Comparison of ENCODE assay signal across 9 cellular contexts in the genomic region with DNA sequence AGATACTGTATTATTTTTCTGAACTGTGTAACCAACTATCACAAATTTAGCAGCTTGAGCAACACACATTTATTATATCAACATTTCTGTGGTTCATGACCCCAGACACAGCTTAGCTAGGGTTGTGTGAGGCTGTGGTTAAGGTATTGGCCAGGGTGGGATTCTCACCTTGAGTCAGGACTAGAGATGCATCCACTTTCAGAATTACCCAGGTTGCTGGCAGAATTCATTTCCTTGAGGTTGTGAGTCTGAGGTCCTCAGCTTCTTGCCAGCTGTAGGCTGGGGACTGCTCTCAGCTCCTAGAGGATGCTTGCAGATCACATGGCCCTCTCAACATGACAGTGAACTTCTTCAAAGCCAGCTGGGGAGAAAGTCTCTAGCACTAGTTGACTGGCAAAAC.
A peak's percentile ranks its signal among the peaks of the same experiment; 100 is the strongest.
DNase-seq lines count a peak whose midpoint lies in the region; ATAC-seq, FAIRE-seq and TF ChIP-seq lines count a peak whose summit lies in the region.
"Had no signal": no experiment of that assay in that cellular context is flagged by ENCODE, and none has a peak within 500 bp of the region (broad histone marks: within the 10 kb centered on the region; RNA-seq: fewer than 3 reads in every experiment).

No MANE protein-coding gene starts in this region.

- intact Hi-C loops in HepG2 (cut with micrococcal nuclease; ENCODE audit: unreplicated experiment) = no loop called here
- intact Hi-C loops in prostate gland (cut with DNase I) = no loop called here

- H2AFZ ChIP-seq in HepG2 (ENCODE audit: low read length) = no peak overlapping the region

- no peaks in the 10 kb centered on the region for H3K36me3 Mint-ChIP-seq in central memory CD8-positive, alpha-beta T cell (ENCODE audit: insufficient read depth)

- H4K20me1 ChIP-seq in HepG2 (ENCODE audit: insufficient read depth, low read length) = no peaks in the 10 kb centered on the region

- no peak overlapping the region for H3K4me2 ChIP-seq in HepG2 (ENCODE audit: low read depth, low read length)

- TF ChIP-seq POLR2A in HepG2 (IDR thresholded peaks at IDR 0.05; ENCODE audit: insufficient read depth in 1 of 2, low read depth in 2 of 2, low read length in 2 of 2) (no peak), prostate gland (IDR thresholded peaks at IDR 0.05) (no peak)

- H3K9me3 ChIP-seq in HepG2 (ENCODE audit: low read length) = no peaks in the 10 kb centered on the region
- no peaks in the 10 kb centered on the region for H3K9me3 ChIP-seq in prostate gland

- H3K27me3 ChIP-seq in HepG2 (ENCODE audit: control insufficient read depth in 1 of 2, insufficient read depth in 2 of 2, low read length in 2 of 2) = no peaks in the 10 kb centered on the region
- no peaks in the 10 kb centered on the region for H3K27me3 ChIP-seq in prostate gland (replicated peaks; ENCODE audit: insufficient read depth)

- H3K4me3 Mint-ChIP-seq in central memory CD8-positive, alpha-beta T cell = no peak overlapping the region

- DNase-seq in central memory CD8-positive, alpha-beta T cell (ENCODE audit: low spot score in 2 of 2) = no peak
- DNase-seq in NCI-H82 (lab: John Stamatoyannopoulos, UW) = no peak
- no peak for DNase-seq in HepG2 (ENCODE audit: low spot score)
- no peak for DNase-seq in prostate gland (ENCODE audit: low spot score)

- TF ChIP-seq EP300 in HepG2 (IDR thresholded peaks at IDR 0.05; ENCODE audit: low read depth in 2 of 2, low read length in 2 of 2) (no peak), HepG2 (CRISPR knock-in tag; IDR thresholded peaks at IDR 0.05; ENCODE audit: borderline replicate concordance) (no peak)

- H3K4me1 Mint-ChIP-seq in central memory CD8-positive, alpha-beta T cell = peaks cover 14% of the 10 kb centered on the region

- H3K4me1 ChIP-seq in HepG2 (ENCODE audit: insufficient read depth, low read length) (no peaks in the 10 kb centered on the region), prostate gland (replicated peaks) (no peaks in the 10 kb centered on the region)

- in situ Hi-C loops in HepG2 (cut with HindIII; ENCODE audit: extremely low pct_ligation_motif_present, low pct_unique_long_range_greater_than_20kb) = no loop called here

- H3K36me3 ChIP-seq in HepG2 (replicated peaks in 1 of 2; ENCODE audit: control insufficient read depth in 1 of 2, insufficient read depth in 2 of 2, low read length in 2 of 2) (no peaks in the 10 kb centered on the region), prostate gland (no peaks in the 10 kb centered on the region)

- POLR2A ChIA-PET in HepG2 (lab: Yijun Ruan, JAX) = no interaction called here

- no peak overlapping the region for H3K4me3 ChIP-seq in HepG2 (replicated peaks in 1 of 3; ENCODE audit: insufficient read depth in 1 of 3, low read depth in 2 of 3, low read length in 3 of 3)
- H3K4me3 ChIP-seq in prostate gland = no peak overlapping the region
- H3K4me3 ChIP-seq: K562 had no signal

- BruUV-seq in HepG2 (replicated peaks; lab: Mats Ljungman, UMichigan) = no TSS peak

- TF ChIP-seq RAD21 in HepG2 (CRISPR knock-in tag; IDR thresholded peaks at IDR 0.05) = no peak

- no peak for TF ChIP-seq CTCF in HepG2 (CRISPR knock-in tag; IDR thresholded peaks at IDR 0.05)
- no peak for TF ChIP-seq CTCF in prostate gland (IDR thresholded peaks at IDR 0.05)

- CTCF ChIA-PET in HepG2 (lab: Yijun Ruan, JAX; ENCODE audit: low intra/inter-chr PET ratio, low total read pairs) = no interaction called here

- H3K27ac ChIP-seq in HepG2 (ENCODE audit: extremely low read length, insufficient read depth, low read length) = no peak overlapping the region
- H3K27ac ChIP-seq in prostate gland = no peak overlapping the region

- FAIRE-seq in HepG2 (lab: Jason Lieb, UNC) = no peak
- FAIRE-seq: G401.6, K562 had no signal

- no peak overlapping the region for H3K9ac ChIP-seq in HepG2 (ENCODE audit: insufficient read depth, low read depth, low read length)

- H3K27ac Mint-ChIP-seq in central memory CD8-positive, alpha-beta T cell (ENCODE audit: low read depth) = peak overlapping the region; percentile 84

- ATAC-seq in GM18858 (IDR thresholded peaks at IDR 0.05; ENCODE audit: unreplicated experiment) (peak; percentile 95), GM19468 (IDR thresholded peaks at IDR 0.05; ENCODE audit: extremely low read depth, unreplicated experiment) (peak; percentile 60), HG03103 (IDR thresholded peaks at IDR 0.05; ENCODE audit: low read depth, unreplicated experiment) (peak; percentile 82), HepG2 (no peak)
- peak; percentile 80 for ATAC-seq in central memory CD8-positive, alpha-beta T cell (replicated peaks; ENCODE audit: extremely low read depth, poor library complexity, severe bottlenecking)
- ATAC-seq: K562 had no signal

- H3K27me3 Mint-ChIP-seq in central memory CD8-positive, alpha-beta T cell = no peaks in the 10 kb centered on the region

- H3K79me2 ChIP-seq in HepG2 (ENCODE audit: insufficient read depth, low read length) = no peaks in the 10 kb centered on the region

- no peaks in the 10 kb centered on the region for H3K9me3 Mint-ChIP-seq in central memory CD8-positive, alpha-beta T cell

TF ChIP-seq in HepG2, 621 proteins besides CTCF, POLR2A, EP300 and RAD21 (continues in another document):
- TF ChIP-seq ZNF333 (CRISPR knock-in tag; IDR thresholded peaks at IDR 0.05; ENCODE audit: borderline replicate concordance) (no peak), ZNF136 (CRISPR knock-in tag; IDR thresholded peaks at IDR 0.05; ENCODE audit: low read depth) (no peak), IKZF1 (IDR thresholded peaks at IDR 0.05) (no peak), JUN (CRISPR knock-in tag; IDR thresholded peaks at IDR 0.05) (no peak), YEATS2 (CRISPR knock-in tag; IDR thresholded peaks at IDR 0.05; ENCODE audit: borderline replicate concordance) (no peak), TEAD2 (CRISPR knock-in tag; IDR thresholded peaks at IDR 0.05) (no peak)
- TF ChIP-seq, protein P1, sequence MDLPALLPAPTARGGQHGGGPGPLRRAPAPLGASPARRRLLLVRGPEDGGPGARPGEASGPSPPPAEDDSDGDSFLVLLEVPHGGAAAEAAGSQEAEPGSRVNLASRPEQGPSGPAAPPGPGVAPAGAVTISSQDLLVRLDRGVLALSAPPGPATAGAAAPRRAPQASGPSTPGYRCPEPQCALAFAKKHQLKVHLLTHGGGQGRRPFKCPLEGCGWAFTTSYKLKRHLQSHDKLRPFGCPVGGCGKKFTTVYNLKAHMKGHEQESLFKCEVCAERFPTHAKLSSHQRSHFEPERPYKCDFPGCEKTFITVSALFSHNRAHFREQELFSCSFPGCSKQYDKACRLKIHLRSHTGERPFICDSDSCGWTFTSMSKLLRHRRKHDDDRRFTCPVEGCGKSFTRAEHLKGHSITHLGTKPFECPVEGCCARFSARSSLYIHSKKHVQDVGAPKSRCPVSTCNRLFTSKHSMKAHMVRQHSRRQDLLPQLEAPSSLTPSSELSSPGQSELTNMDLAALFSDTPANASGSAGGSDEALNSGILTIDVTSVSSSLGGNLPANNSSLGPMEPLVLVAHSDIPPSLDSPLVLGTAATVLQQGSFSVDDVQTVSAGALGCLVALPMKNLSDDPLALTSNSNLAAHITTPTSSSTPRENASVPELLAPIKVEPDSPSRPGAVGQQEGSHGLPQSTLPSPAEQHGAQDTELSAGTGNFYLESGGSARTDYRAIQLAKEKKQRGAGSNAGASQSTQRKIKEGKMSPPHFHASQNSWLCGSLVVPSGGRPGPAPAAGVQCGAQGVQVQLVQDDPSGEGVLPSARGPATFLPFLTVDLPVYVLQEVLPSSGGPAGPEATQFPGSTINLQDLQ (CRISPR knock-in tag; IDR thresholded peaks at IDR 0.05) = no peak
- TF ChIP-seq, protein P2, sequence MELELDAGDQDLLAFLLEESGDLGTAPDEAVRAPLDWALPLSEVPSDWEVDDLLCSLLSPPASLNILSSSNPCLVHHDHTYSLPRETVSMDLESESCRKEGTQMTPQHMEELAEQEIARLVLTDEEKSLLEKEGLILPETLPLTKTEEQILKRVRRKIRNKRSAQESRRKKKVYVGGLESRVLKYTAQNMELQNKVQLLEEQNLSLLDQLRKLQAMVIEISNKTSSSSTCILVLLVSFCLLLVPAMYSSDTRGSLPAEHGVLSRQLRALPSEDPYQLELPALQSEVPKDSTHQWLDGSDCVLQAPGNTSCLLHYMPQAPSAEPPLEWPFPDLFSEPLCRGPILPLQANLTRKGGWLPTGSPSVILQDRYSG (CRISPR knock-in tag; IDR thresholded peaks at IDR 0.05) = no peak
- TF ChIP-seq, protein P3, sequence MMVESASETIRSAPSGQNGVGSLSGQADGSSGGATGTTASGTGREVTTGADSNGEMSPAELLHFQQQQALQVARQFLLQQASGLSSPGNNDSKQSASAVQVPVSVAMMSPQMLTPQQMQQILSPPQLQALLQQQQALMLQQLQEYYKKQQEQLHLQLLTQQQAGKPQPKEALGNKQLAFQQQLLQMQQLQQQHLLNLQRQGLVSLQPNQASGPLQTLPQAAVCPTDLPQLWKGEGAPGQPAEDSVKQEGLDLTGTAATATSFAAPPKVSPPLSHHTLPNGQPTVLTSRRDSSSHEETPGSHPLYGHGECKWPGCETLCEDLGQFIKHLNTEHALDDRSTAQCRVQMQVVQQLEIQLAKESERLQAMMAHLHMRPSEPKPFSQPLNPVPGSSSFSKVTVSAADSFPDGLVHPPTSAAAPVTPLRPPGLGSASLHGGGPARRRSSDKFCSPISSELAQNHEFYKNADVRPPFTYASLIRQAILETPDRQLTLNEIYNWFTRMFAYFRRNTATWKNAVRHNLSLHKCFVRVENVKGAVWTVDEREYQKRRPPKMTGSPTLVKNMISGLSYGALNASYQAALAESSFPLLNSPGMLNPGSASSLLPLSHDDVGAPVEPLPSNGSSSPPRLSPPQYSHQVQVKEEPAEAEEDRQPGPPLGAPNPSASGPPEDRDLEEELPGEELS (CRISPR knock-in tag; IDR thresholded peaks at IDR 0.05) = no peak
- TF ChIP-seq, protein P4, sequence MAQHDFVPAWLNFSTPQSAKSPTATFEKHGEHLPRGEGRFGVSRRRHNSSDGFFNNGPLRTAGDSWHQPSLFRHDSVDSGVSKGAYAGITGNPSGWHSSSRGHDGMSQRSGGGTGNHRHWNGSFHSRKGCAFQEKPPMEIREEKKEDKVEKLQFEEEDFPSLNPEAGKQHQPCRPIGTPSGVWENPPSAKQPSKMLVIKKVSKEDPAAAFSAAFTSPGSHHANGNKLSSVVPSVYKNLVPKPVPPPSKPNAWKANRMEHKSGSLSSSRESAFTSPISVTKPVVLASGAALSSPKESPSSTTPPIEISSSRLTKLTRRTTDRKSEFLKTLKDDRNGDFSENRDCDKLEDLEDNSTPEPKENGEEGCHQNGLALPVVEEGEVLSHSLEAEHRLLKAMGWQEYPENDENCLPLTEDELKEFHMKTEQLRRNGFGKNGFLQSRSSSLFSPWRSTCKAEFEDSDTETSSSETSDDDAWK (CRISPR knock-in tag; IDR thresholded peaks at IDR 0.05) = no peak
